8 cellular contexts compared by ENCODE assay signal in genomic region chr6:30742316-30743098, GRCh38. TPM values are rescaled to one million over a fixed set of nuclear protein-coding genes. Genes with fewer than 3 reads are reported as not detected.
DNase-seq lines count a peak whose midpoint lies in the region; ATAC-seq and TF ChIP-seq lines count a peak whose summit lies in the region.

A gene with protein sequence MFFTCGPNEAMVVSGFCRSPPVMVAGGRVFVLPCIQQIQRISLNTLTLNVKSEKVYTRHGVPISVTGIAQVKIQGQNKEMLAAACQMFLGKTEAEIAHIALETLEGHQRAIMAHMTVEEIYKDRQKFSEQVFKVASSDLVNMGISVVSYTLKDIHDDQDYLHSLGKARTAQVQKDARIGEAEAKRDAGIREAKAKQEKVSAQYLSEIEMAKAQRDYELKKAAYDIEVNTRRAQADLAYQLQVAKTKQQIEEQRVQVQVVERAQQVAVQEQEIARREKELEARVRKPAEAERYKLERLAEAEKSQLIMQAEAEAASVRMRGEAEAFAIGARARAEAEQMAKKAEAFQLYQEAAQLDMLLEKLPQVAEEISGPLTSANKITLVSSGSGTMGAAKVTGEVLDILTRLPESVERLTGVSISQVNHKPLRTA (minus strand): TSS chr6:30742687. CDS start chr6:30742189, 498 bp downstream.

- H3K4me3 ChIP-seq in AG10803 (ENCODE audit: low read length): peak within 1 kb of the TSS; percentile 78

- POLR2A ChIA-PET in activated CD4-positive, alpha-beta T cell treated with anti-CD3 and anti-CD28 coated beads, Interleukin-2, amount 10 ng/mL, durations not matched to agents 7 days and 5 days (lab: Charles Lee): no interaction called here

- H3K36me3 Mint-ChIP-seq in activated CD4-positive, alpha-beta T cell treated with anti-CD3 and anti-CD28 coated beads, Interleukin-2, amount 10 ng/mL, durations not matched to agents 7 days and 5 days (ENCODE audit: low read depth): peaks cover 59% of the 10 kb centered on the region

- CTCF ChIA-PET in activated CD4-positive, alpha-beta T cell treated with anti-CD3 and anti-CD28 coated beads, Interleukin-2, amount 10 ng/mL, durations not matched to agents 7 days and 5 days (lab: Charles Lee): interaction anchor here (0.8 to 2.1 kb wide), 7 partner anchors 10 to 86 kb away, joined by 3 to 7 read pairs (median 3); no protein-coding TSS in a partner anchor

- TF ChIP-seq CTCF in AG10803 (conservative IDR thresholded peaks at IDR 0.05; ENCODE audit: low read length): no peak

- peaks cover 4% of the 10 kb centered on the region for H3K9me3 Mint-ChIP-seq in activated CD4-positive, alpha-beta T cell treated with anti-CD3 and anti-CD28 coated beads, Interleukin-2, amount 10 ng/mL, durations not matched to agents 7 days and 5 days

- ATAC-seq in GM19043 (IDR thresholded peaks at IDR 0.05; ENCODE audit: low read depth, unreplicated experiment) (peak; percentile 57), HG03378 (IDR thresholded peaks at IDR 0.05; ENCODE audit: unreplicated experiment) (peak; percentile 53), left lobe of liver (peak; percentile 87)

- H3K4me3 Mint-ChIP-seq in activated CD4-positive, alpha-beta T cell treated with anti-CD3 and anti-CD28 coated beads, Interleukin-2, amount 10 ng/mL, durations not matched to agents 7 days and 5 days: peak within 1 kb of the TSS; percentile 87

- H3K4me1 Mint-ChIP-seq in activated CD4-positive, alpha-beta T cell treated with anti-CD3 and anti-CD28 coated beads, Interleukin-2, amount 10 ng/mL, durations not matched to agents 7 days and 5 days: peaks cover 82% of the 10 kb centered on the region

- no peaks in the 10 kb centered on the region for H3K27me3 Mint-ChIP-seq in activated CD4-positive, alpha-beta T cell treated with anti-CD3 and anti-CD28 coated beads, Interleukin-2, amount 10 ng/mL, durations not matched to agents 7 days and 5 days

- DNase-seq in AG10803 (ENCODE audit: low read depth): peak; percentile 99
- DNase-seq in NCI-H526 treated with DMSO at 0.1 percent for 48 hours (lab: John Stamatoyannopoulos, UW): peak; percentile 79
- DNase-seq in activated CD4-positive, alpha-beta T cell treated with anti-CD3 and anti-CD28 coated beads, Interleukin-2, amount 10 ng/mL, durations not matched to agents 7 days and 5 days: peak; percentile 91
- DNase-seq in cortex of kidney (lab: John Stamatoyannopoulos, UW): peak; percentile 55
- peak; percentile 100 for DNase-seq in left lobe of liver (ENCODE audit: low spot score)
- peak; percentile 93 to 98 for DNase-seq in stimulated activated CD4-positive, alpha-beta T cell treated with anti-CD3 and anti-CD28 coated beads, Interleukin-2, amount 100 ng/mL, for 24 hours

- peak within 1 kb of the TSS; percentile 86 for H3K27ac Mint-ChIP-seq in activated CD4-positive, alpha-beta T cell treated with anti-CD3 and anti-CD28 coated beads, Interleukin-2, amount 10 ng/mL, durations not matched to agents 7 days and 5 days

RNA-seq across cellular contexts. Expression of the gene that starts here (rescaled TPM):
- total RNA-seq in activated CD4-positive, alpha-beta T cell treated with anti-CD3 and anti-CD28 coated beads, Interleukin-2, amount 10 ng/mL, durations not matched to agents 7 days and 5 days: 100 to 1,000 TPM; 199 to 213 TPM
- 45.9 TPM for total RNA-seq in left lobe of liver

Comparison
In these comparisons a context has a peak if more than half of its experiments do, and no peak if none do; other contexts are left out.
1. Peak in every context shown above with its lines: DNase-seq, ATAC-seq and H3K4me3 ChIP-seq.